ENCODE assay signal across 8 cellular contexts in the genomic region with DNA sequence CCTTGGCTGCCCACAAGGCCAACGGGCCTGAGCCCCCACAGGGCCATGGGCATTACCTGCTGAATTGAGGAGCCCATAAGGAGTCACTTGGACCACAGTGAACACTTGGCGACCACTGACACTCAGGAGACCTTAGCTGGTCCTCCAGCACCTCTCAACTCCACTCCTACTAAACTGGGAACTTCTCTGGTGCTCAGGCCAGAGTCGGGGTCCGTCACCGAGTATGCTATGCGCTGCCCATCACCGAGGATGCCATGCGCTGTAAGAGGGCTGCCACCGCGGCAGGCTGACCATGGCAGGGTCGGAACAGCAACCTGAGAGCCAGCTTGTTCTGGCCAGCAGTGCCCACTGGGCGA. TPM values are rescaled to one million over a fixed set of nuclear protein-coding genes. Genes with fewer than 3 reads are reported as not detected.
DNase-seq lines count a peak whose midpoint lies in the region; ATAC-seq and TF ChIP-seq lines count a peak whose summit lies in the region.

No MANE protein-coding gene starts in this region.

- H3K27ac Mint-ChIP-seq in MCF 10A (ENCODE audit: low read depth, unreplicated experiment) = peak overlapping the region; percentile 98

- intact Hi-C loops in MCF 10A (cut with micrococcal nuclease) (loop anchor here (2.0 kb wide), 1 partner anchor 39 kb away; a partner anchor contains a TSS), mucosa of descending colon (cut with DNase I, micrococcal nuclease) (no loop called here)

- CTCF ChIA-PET in MCF 10A (lab: Yijun Ruan, JAX) = interaction anchor here (1.5 to 2.4 kb wide), 2 partner anchors 23 to 57 kb away, joined by 4 to 16 read pairs; no protein-coding TSS in a partner anchor

- no peaks in the 10 kb centered on the region for H3K9me3 Mint-ChIP-seq in MCF 10A (ENCODE audit: unreplicated experiment)

- H3K36me3 ChIP-seq in HUES64 (ENCODE audit: insufficient read depth, low read length) (peaks cover 25% of the 10 kb centered on the region), mucosa of descending colon (ENCODE audit: low read depth) (peaks cover 4% of the 10 kb centered on the region)

- peak overlapping the region; percentile 60 for H3K9ac ChIP-seq in HUES64 (ENCODE audit: low read depth, low read length)

- POLR2A ChIA-PET in MCF 10A (lab: Yijun Ruan, JAX) = interaction anchor here (0.7 to 4.0 kb wide), 26 partner anchors 9 to 261 kb away, joined by 3 to 134 read pairs (median 6); a partner anchor contains a TSS

- BruUV-seq in MCF 10A (replicated peaks; lab: Mats Ljungman, UMichigan) = TSS peak; percentile 57

- H3K27me3 ChIP-seq in HUES64 (ENCODE audit: insufficient read depth, low read length) = 0 out of 2 replicates have a peak, but pooled peaks cover 12% of the 10 kb centered on the region

- peak overlapping the region; percentile 94 for H3K4me3 Mint-ChIP-seq in MCF 10A (ENCODE audit: unreplicated experiment)

- DNase-seq in MCF 10A (ENCODE audit: unreplicated experiment) = no peak
- no peak for DNase-seq in mucosa of descending colon
- DNase-seq in NCI-H2227 treated with DMSO at 0.1 percent for 48 hours (lab: John Stamatoyannopoulos, UW) = no peak
- DNase-seq in EL = no peak
- no peak for DNase-seq in NCI-H2171 (lab: John Stamatoyannopoulos, UW)

- H3K4me3 ChIP-seq in HUES64 (ENCODE audit: low read length) = peak overlapping the region; percentile 63; the same call in 1 of the 2 replicates
- peak overlapping the region; percentile 100 for H3K4me3 ChIP-seq in mucosa of descending colon

- no peaks in the 10 kb centered on the region for H3K27me3 Mint-ChIP-seq in MCF 10A (ENCODE audit: insufficient read depth, unreplicated experiment)

- H3K4me1 ChIP-seq in HUES64 (ENCODE audit: insufficient read depth, low read length) = peaks cover 27% of the 10 kb centered on the region
- peaks cover 63% of the 10 kb centered on the region for H3K4me1 ChIP-seq in mucosa of descending colon (ENCODE audit: low read depth)

- TF ChIP-seq CTCF in 22Rv1 (IDR thresholded peaks at IDR 0.05) = no peak
- no peak for TF ChIP-seq CTCF in MCF 10A (IDR thresholded peaks at IDR 0.05; ENCODE audit: unreplicated experiment)
- TF ChIP-seq CTCF in mucosa of descending colon (IDR thresholded peaks at IDR 0.05) = no peak

- H3K9me3 ChIP-seq in HUES64 (ENCODE audit: insufficient read depth, low read depth, low read length) = no peaks in the 10 kb centered on the region
- no peaks in the 10 kb centered on the region for H3K9me3 ChIP-seq in mucosa of descending colon

- 78% methylated on average over 12 of the region's 12 CpGs for WGBS in HUES64

- H3K27ac ChIP-seq in 22Rv1 = peak overlapping the region; percentile 96
- H3K27ac ChIP-seq in HUES64 (ENCODE audit: low read depth, low read length) = peak overlapping the region; percentile 87

- ATAC-seq in mucosa of descending colon (no peak), HG03442 (IDR thresholded peaks at IDR 0.05; ENCODE audit: unreplicated experiment) (no peak)

- H3K36me3 Mint-ChIP-seq in MCF 10A (ENCODE audit: insufficient read depth, unreplicated experiment) = peaks cover 59% of the 10 kb centered on the region

- peaks cover 45% of the 10 kb centered on the region for H3K4me1 Mint-ChIP-seq in MCF 10A (ENCODE audit: insufficient read depth, unreplicated experiment)

RNA-seq across cellular contexts. Expression of a gene that starts 0.6 kb away (rescaled TPM):
- 73.1 TPM for polyA plus RNA-seq in HUES64 (2013, experiment 1 of 2)
- 62.6 TPM for polyA plus RNA-seq in HUES64 (2013, experiment 2 of 2)
- total RNA-seq in MCF 10A (2022) (612 and 1,251 TPM in 2 replicates), mucosa of descending colon (100 to 1,000 TPM; 302 to 348 (median 321) TPM)

RNA-seq across cellular contexts. Expression of a gene that starts 13.4 kb away (rescaled TPM):
- 54.7 TPM for polyA plus RNA-seq in HUES64 (2013, experiment 1 of 2)
- polyA plus RNA-seq in HUES64 (2013, experiment 2 of 2) = 64.0 TPM
- total RNA-seq in MCF 10A (2022) (153 and 198 TPM in 2 replicates), mucosa of descending colon (100 to 1,000 TPM; 274 to 623 (median 476) TPM)

RNA-seq across cellular contexts. Expression of a gene that starts 26.3 kb away (rescaled TPM):
- not detected for polyA plus RNA-seq in HUES64 (2013, experiment 1 of 2)
- 1.3 TPM for polyA plus RNA-seq in HUES64 (2013, experiment 2 of 2)
- total RNA-seq in MCF 10A (2022) = 2.1 and 2.2 TPM in 2 replicates
- 10 to 100 TPM in 1 of 3 donors, 1 to 10 TPM in 2; 3.0 to 10.4 (median 7.0) TPM for total RNA-seq in mucosa of descending colon

RNA-seq across cellular contexts. Expression of a gene that starts 38.5 kb away (rescaled TPM):
- polyA plus RNA-seq in HUES64 (2013, experiment 1 of 2) = 9.8 TPM
- polyA plus RNA-seq in HUES64 (2013, experiment 2 of 2) = 17.0 TPM
- total RNA-seq in MCF 10A (2022) = 40.3 and 42.8 TPM in 2 replicates
- total RNA-seq in mucosa of descending colon = 10 to 100 TPM; 20.8 to 38.3 (median 27.5) TPM
